28 cellular contexts compared by ENCODE assay signal in the genomic region with DNA sequence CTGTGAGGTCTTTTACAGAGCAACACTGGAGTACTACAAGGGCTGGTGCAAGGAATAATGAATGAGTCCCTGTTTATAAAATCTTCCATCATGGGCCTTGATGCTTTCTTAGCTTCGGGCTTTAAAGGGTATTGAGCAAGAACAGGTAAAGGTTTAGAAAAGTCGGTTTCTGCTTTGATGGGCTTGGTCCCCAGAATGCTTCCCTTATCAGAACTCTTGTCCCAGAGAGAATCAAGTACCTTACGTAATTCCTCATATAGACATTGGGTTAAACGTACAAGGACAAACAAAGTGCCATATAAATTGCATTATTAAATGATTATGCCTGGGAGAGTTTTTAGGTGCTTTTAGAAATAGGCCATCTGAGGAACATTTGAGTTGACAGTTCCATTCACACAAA.
"Had no signal": no experiment of that assay in that cellular context is flagged by ENCODE, and none has a peak within 500 bp of the region (broad histone marks: within the 10 kb centered on the region; RNA-seq: fewer than 3 reads in every experiment).

No MANE protein-coding gene starts in this region.

- H3K9me3 Mint-ChIP-seq: activated B cell treated with CpG ODN at 0.5 μM for 24 hours; activated CD8-positive, alpha-beta T cell treated with anti-CD3 and anti-CD28 coated beads for 36 hours; activated naive CD4-positive, alpha-beta T cell treated with anti-CD3 and anti-CD28 coated beads, Interleukin-2, amount 50 U/mL, for 24 hours; activated naive CD8-positive, alpha-beta T cell treated with anti-CD3 and anti-CD28 coated beads for 36 hours; activated naive CD8-positive, alpha-beta T cell treated with anti-CD3 and anti-CD28 coated beads, Interleukin-2, amount 50 U/mL, for 24 hours; activated T-cell treated with anti-CD3 and anti-CD28 coated beads, Interleukin-2, amount 50 U/mL, for 4 hours; activated T-helper 17 cell treated with anti-CD3 and anti-CD28 coated beads, Interleukin-2, amount 50 U/mL, for 72 hours; T-helper 2 cell treated with Interferon-gamma antibody and Interleukin-4, amounts not matched to agents 5 μg/mL and 100 μg/mL, for 36 hours had no signal

- H3K27me3 Mint-ChIP-seq: activated naive CD4-positive, alpha-beta T cell treated with anti-CD3 and anti-CD28 coated beads, Interleukin-2, amount 50 U/mL, for 24 hours had no signal

- H3K27ac ChIP-seq: adrenal gland, body of pancreas, epithelial cell of prostate, esophagus squamous epithelium, WERI-Rb-1 had no signal

- H3K36me3 Mint-ChIP-seq: activated naive CD4-positive, alpha-beta T cell treated with anti-CD3 and anti-CD28 coated beads, Interleukin-2, amount 50 U/mL, for 24 hours; activated naive CD8-positive, alpha-beta T cell treated with anti-CD3 and anti-CD28 coated beads for 36 hours had no signal

- H3K9me3 ChIP-seq: adrenal gland, body of pancreas, esophagus squamous epithelium had no signal

- H3K36me3 ChIP-seq: adrenal gland, esophagus squamous epithelium, WERI-Rb-1 had no signal

- H3K4me1 Mint-ChIP-seq: activated B cell treated with CpG ODN at 0.5 μM for 24 hours; activated naive CD4-positive, alpha-beta T cell treated with anti-CD3 and anti-CD28 coated beads, Interleukin-2, amount 50 U/mL, for 24 hours; activated naive CD8-positive, alpha-beta T cell treated with anti-CD3 and anti-CD28 coated beads for 36 hours; activated naive CD8-positive, alpha-beta T cell treated with anti-CD3 and anti-CD28 coated beads, Interleukin-2, amount 50 U/mL, for 24 hours; activated T-helper 17 cell treated with anti-CD3 and anti-CD28 coated beads, Interleukin-2, amount 50 U/mL, for 72 hours; T-helper 17 cell had no signal

- DNase-seq: activated B cell treated with CpG ODN at 0.5 μM for 24 hours; activated CD4-positive, alpha-beta T cell treated with anti-CD3 and anti-CD28 coated beads for 48 hours; activated CD4-positive, alpha-beta T cell treated with anti-CD3 and anti-CD28 coated beads, Interleukin-2, amount 50 U/mL, for 1 hour; activated CD4-positive, alpha-beta T cell treated with anti-CD3 and anti-CD28 coated beads, Interleukin-2, amount 50 U/mL, for 48 hours; activated CD8-positive, alpha-beta memory T cell treated with anti-CD3 and anti-CD28 coated beads for 24 hours; activated CD8-positive, alpha-beta T cell treated with anti-CD3 and anti-CD28 coated beads for 36 hours; activated effector memory CD4-positive, alpha-beta T cell treated with Interleukin-2 at 50 U/mL for 16 hours; activated gamma-delta T cell treated with Interleukin-2 at 50 U/mL for 16 hours; activated naive CD4-positive, alpha-beta T cell treated with Interleukin-2 at 50 U/mL for 16 hours; activated naive CD8-positive, alpha-beta T cell treated with anti-CD3 and anti-CD28 coated beads for 36 hours; activated naive CD8-positive, alpha-beta T cell treated with anti-CD3 and anti-CD28 coated beads, Interleukin-2, amount 50 U/mL, for 24 hours; activated T-cell treated with anti-CD3 and anti-CD28 coated beads, Interleukin-2, amount 50 U/mL, for 4 hours; adrenal gland; amygdala; aorta; caudate nucleus; effector CD8-positive, alpha-beta T cell; esophagus squamous epithelium; T-helper 1 cell; T-helper 17 cell; T1000; WERI-Rb-1 had no signal

- H3K27ac Mint-ChIP-seq: activated B cell treated with CpG ODN at 0.5 μM for 24 hours; activated CD8-positive, alpha-beta T cell treated with anti-CD3 and anti-CD28 coated beads for 36 hours; activated naive CD4-positive, alpha-beta T cell treated with anti-CD3 and anti-CD28 coated beads, Interleukin-2, amount 50 U/mL, for 24 hours; activated naive CD8-positive, alpha-beta T cell treated with anti-CD3 and anti-CD28 coated beads for 36 hours; activated naive CD8-positive, alpha-beta T cell treated with anti-CD3 and anti-CD28 coated beads, Interleukin-2, amount 50 U/mL, for 24 hours; activated T-helper 17 cell treated with anti-CD3 and anti-CD28 coated beads, Interleukin-2, amount 50 U/mL, for 72 hours; T-helper 17 cell; T-helper 2 cell treated with Interferon-gamma antibody and Interleukin-4, amounts not matched to agents 5 μg/mL and 100 μg/mL, for 36 hours had no signal

- H3K4me3 ChIP-seq: adrenal gland, body of pancreas, esophagus squamous epithelium had no signal

- H3K4me3 Mint-ChIP-seq: activated B cell treated with CpG ODN at 0.5 μM for 24 hours; activated CD8-positive, alpha-beta T cell treated with anti-CD3 and anti-CD28 coated beads for 36 hours; activated naive CD4-positive, alpha-beta T cell treated with anti-CD3 and anti-CD28 coated beads, Interleukin-2, amount 50 U/mL, for 24 hours; activated naive CD8-positive, alpha-beta T cell treated with anti-CD3 and anti-CD28 coated beads for 36 hours; activated naive CD8-positive, alpha-beta T cell treated with anti-CD3 and anti-CD28 coated beads, Interleukin-2, amount 50 U/mL, for 24 hours; activated T-cell treated with anti-CD3 and anti-CD28 coated beads, Interleukin-2, amount 50 U/mL, for 4 hours; activated T-helper 17 cell treated with anti-CD3 and anti-CD28 coated beads, Interleukin-2, amount 50 U/mL, for 72 hours; T-helper 17 cell; T-helper 2 cell treated with Interferon-gamma antibody and Interleukin-4, amounts not matched to agents 5 μg/mL and 100 μg/mL, for 36 hours had no signal

- H3K4me1 ChIP-seq: body of pancreas, esophagus squamous epithelium had no signal

- H3K27me3 ChIP-seq: adrenal gland, body of pancreas, esophagus squamous epithelium had no signal

- ATAC-seq: activated CD4-positive, CD25-positive, alpha-beta regulatory T cell treated with anti-CD3 and anti-CD28 coated beads, Interleukin-2, amount 50 U/mL, for 24 hours; activated CD8-positive, alpha-beta T cell treated with anti-CD3 and anti-CD28 coated beads for 36 hours; activated naive CD8-positive, alpha-beta T cell treated with anti-CD3 and anti-CD28 coated beads, Interleukin-2, amount 50 U/mL, for 24 hours; activated T-cell treated with anti-CD3 and anti-CD28 coated beads, Interleukin-2, amount 50 U/mL, for 4 hours; activated T-helper 17 cell treated with anti-CD3 and anti-CD28 coated beads, Interleukin-2, amount 50 U/mL, for 72 hours; body of pancreas; T-helper 17 cell had no signal
